In the genomic region with DNA sequence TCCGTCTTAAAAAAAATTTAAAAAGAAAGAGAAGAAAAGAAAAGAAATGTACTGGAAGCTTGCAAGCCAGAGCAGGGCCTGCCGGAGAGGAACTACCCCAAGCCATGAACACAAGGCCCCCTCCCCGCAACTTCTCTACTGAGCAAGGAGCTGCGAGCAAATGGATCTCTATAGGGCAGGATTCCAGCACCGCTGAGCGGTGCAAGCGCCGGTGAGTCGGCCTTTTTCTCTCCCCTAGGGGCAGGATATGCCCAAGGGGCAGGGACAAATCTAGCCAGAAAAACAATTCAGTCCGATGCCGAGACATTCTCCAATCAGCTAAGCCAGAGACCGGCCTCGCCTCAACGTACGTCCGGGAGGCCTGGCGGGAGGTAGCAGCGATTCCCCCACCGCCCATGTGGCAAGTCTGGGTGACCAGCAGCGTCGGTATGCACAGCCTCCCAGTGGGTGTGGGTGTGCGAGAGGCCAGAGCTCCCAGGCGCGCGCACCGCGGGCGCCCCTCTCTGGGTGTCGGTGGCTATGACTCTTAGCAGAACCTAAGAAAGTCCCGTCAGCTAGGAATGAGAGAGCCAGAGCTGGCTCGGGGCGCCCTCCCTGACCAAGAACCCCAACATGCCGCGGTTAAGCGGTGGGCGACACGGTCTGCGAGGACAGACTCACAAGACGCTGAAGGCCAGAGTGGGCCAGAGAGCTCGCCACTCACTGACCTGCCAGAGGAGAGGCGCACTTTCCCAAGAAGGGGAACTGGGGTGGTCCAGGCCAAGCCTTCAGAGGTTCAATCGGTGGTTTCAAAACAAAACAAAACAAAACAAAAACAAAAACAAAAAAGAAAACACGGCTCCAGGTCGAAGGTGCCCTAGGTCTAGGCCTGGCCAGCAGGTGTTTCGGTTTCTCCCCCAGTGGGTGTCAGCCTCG, we compare ENCODE assay signal across 8 cellular contexts. TPM values are rescaled to one million over a fixed set of nuclear protein-coding genes. Genes with fewer than 3 reads are reported as not detected.
DNase-seq lines count a peak whose midpoint lies in the region; ATAC-seq and TF ChIP-seq lines count a peak whose summit lies in the region.

No MANE protein-coding gene starts in this region.

- peak overlapping the region; percentile 40 to 56 for H3K4me3 ChIP-seq in testis

- H3K36me3 Mint-ChIP-seq in T-cell (no peaks in the 10 kb centered on the region), mesothelial cell of epicardium (no peaks in the 10 kb centered on the region)

- intact Hi-C loops in testis (cut with DNase I; ENCODE audit: low total_unique reads) = loop anchor here (10.0 kb wide), 1 partner anchor 428 kb away; no protein-coding TSS in a partner anchor

- H3K27ac ChIP-seq in epithelial cell of prostate (no peak overlapping the region), testis (no peak overlapping the region)

- no peaks in the 10 kb centered on the region for H3K9me3 Mint-ChIP-seq in T-cell
- no peaks in the 10 kb centered on the region for H3K9me3 Mint-ChIP-seq in mesothelial cell of epicardium

- H3K9me3 ChIP-seq in testis = no peaks in the 10 kb centered on the region

- peaks cover 51 to 67% of the 10 kb centered on the region in 2 donors for H3K27me3 Mint-ChIP-seq in T-cell
- peaks cover 97% of the 10 kb centered on the region for H3K27me3 Mint-ChIP-seq in mesothelial cell of epicardium (ENCODE audit: low read depth)

- POLR2A ChIA-PET in T-cell (lab: Charles Lee) = no interaction called here

- CTCF ChIA-PET in T-cell (lab: Charles Lee) = no interaction called here

- H3K4me1 ChIP-seq in testis = peaks cover 19% of the 10 kb centered on the region

- peaks cover 0 to 20% (median 13%) of the 10 kb centered on the region in 3 donors for H3K4me1 Mint-ChIP-seq in T-cell
- peaks cover 17% of the 10 kb centered on the region for H3K4me1 Mint-ChIP-seq in mesothelial cell of epicardium

- no peaks in the 10 kb centered on the region for H3K36me3 ChIP-seq in testis (ENCODE audit: low read depth, missing control alignments)

- peak; percentile 77 for TF ChIP-seq CTCF in GM12874 (IDR thresholded peaks at IDR 0.05; ENCODE audit: insufficient read depth, low read depth, low read length)
- peak; percentile 54 for TF ChIP-seq CTCF in mesothelial cell of epicardium (IDR thresholded peaks at IDR 0.05; ENCODE audit: unreplicated experiment)
- TF ChIP-seq CTCF in testis (IDR thresholded peaks at IDR 0.05) = peak; percentile 45 to 70 (median 53)

- DNase-seq in AG08396 (ENCODE audit: low spot score) (peak; percentile 94), T-cell (no peak), epithelial cell of prostate (ENCODE audit: low read depth, low spot score) (peak; percentile 63), mesothelial cell of epicardium (ENCODE audit: low spot score in 2 of 2, unreplicated experiment in 2 of 2) (peak in 1 of 2 experiments; percentile 67), testis (peak; percentile 82), SHP77 (lab: John Stamatoyannopoulos, UW) (no peak)

- no peak for TF ChIP-seq POLR2A in testis (IDR thresholded peaks at IDR 0.05)

- ATAC-seq in HG03565 (IDR thresholded peaks at IDR 0.05; ENCODE audit: unreplicated experiment) (peak; percentile 63), T-cell (replicated peaks in 1 of 4) (no peak)

- peak overlapping the region; percentile 28 to 62 (median 28) for H3K4me3 Mint-ChIP-seq in T-cell
- peak overlapping the region; percentile 68 for H3K4me3 Mint-ChIP-seq in mesothelial cell of epicardium

- 3% methylated on average over 15 to 44 of the region's 46 CpGs for WGBS in testis, 2 donors

- H3K27ac Mint-ChIP-seq in T-cell (no peak overlapping the region), mesothelial cell of epicardium (peak overlapping the region; percentile 9)

- H3K27me3 ChIP-seq in testis = no peaks in the 10 kb centered on the region

RNA-seq across cellular contexts. Expression of a gene that starts 1.9 kb away (rescaled TPM):
- total RNA-seq in T-cell = under 1 TPM in 1 of 5 donors, not detected in 4; 0.03 TPM
- 1.1 to 1.9 TPM (median 1.2 TPM) in 3 replicates for total RNA-seq in mesothelial cell of epicardium
- 1 to 10 TPM; 2.7 to 3.8 TPM for total RNA-seq in testis
- polyA plus RNA-seq in testis (ENCODE audit: insufficient read depth, low read depth, low replicate concordance) = 1.2 TPM

RNA-seq across cellular contexts. Expression of a gene that starts 13.6 kb away (rescaled TPM):
- total RNA-seq in T-cell (not detected), mesothelial cell of epicardium (not detected in 3 replicates), testis (10 to 100 TPM; 16.5 to 17.9 TPM)
- polyA plus RNA-seq in testis (ENCODE audit: insufficient read depth, low read depth, low replicate concordance) = 68.8 TPM

Comparison
In these comparisons a context has a peak if more than half of its experiments do, and no peak if none do; other contexts are left out.
1. DNase-seq: peak in AG08396 (single experiment), epithelial cell of prostate (single experiment) and testis (single experiment); none in T-cell (0 of 34) and SHP77 (0 of 2).
2. RNA of a gene that starts 13.6 kb away (total RNA-seq): 16.5 to 17.9 TPM in testis; not detected in mesothelial cell of epicardium and not detected in T-cell; every median in the first group is over 10 times any median in the second.
3. Peak in every context shown above with its lines, with median percentiles within 50 percentile points of each other: CTCF ChIP-seq.